11 cellular contexts compared by ENCODE assay signal in the genomic region with DNA sequence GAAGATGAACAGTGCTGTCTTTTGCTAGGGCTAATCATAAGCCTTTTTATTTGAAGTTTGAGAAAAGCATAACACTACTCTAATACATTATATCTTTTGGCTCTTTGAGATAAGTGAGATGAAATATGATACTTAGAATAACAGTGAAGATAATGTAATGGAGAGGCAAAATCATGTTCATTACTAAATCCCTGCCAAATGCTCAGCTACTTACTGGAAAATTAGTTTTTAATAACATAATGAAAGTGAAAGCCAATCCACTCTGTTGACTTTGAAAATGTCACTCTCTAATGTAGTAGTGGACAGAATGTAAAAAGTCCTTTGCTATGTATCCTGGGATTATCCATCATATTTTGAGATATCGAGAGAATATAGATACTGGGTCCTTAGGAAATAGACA. TPM values are rescaled to one million over a fixed set of nuclear protein-coding genes. Genes with fewer than 3 reads are reported as not detected.
A peak's percentile ranks its signal among the peaks of the same experiment; 100 is the strongest.
DNase-seq lines count a peak whose midpoint lies in the region; ATAC-seq and TF ChIP-seq lines count a peak whose summit lies in the region.
"Had no signal": no experiment of that assay in that cellular context is flagged by ENCODE, and none has a peak within 500 bp of the region (broad histone marks: within the 10 kb centered on the region; RNA-seq: fewer than 3 reads in every experiment).

No MANE protein-coding gene starts in this region.

- H3K9ac ChIP-seq in duodenal mucosa (ENCODE audit: low read depth in 1 of 2, low read length in 2 of 2), result peak overlapping the region in 1 of 2 donors; percentile 6

- peaks cover 0 to 7% of the 10 kb centered on the region in 2 donors for H3K36me3 ChIP-seq in duodenal mucosa (ENCODE audit: control insufficient read depth in 1 of 2, insufficient read depth in 2 of 2, low read length in 2 of 2)
- H3K36me3 ChIP-seq: suprapubic skin had no signal

- peaks cover 2% of the 10 kb centered on the region for H3K9me3 Mint-ChIP-seq in progenitor cell of endocrine pancreas (ENCODE audit: low read depth)
- H3K9me3 Mint-ChIP-seq: activated naive CD8-positive, alpha-beta T cell treated with anti-CD3 and anti-CD28 coated beads, Interleukin-2, amount 10 ng/mL, durations not matched to agents 7 days and 5 days had no signal

- H3K4me1 Mint-ChIP-seq in progenitor cell of endocrine pancreas (ENCODE audit: low read depth), result no peaks in the 10 kb centered on the region
- H3K4me1 Mint-ChIP-seq: WTC11 had no signal

- H3K9me3 ChIP-seq in duodenal mucosa (ENCODE audit: control insufficient read depth in 1 of 2, low read length in 2 of 2), result no peaks in the 10 kb centered on the region
- H3K9me3 ChIP-seq: suprapubic skin had no signal

- TF ChIP-seq CTCF in progenitor cell of endocrine pancreas (IDR thresholded peaks at IDR 0.05; ENCODE audit: unreplicated experiment), result no peak

- DNase-seq in progenitor cell of endocrine pancreas (ENCODE audit: low spot score, unreplicated experiment), result no peak
- no peak for DNase-seq in AG08396 (ENCODE audit: low spot score)
- DNase-seq in sciatic nerve (ENCODE audit: low spot score), result no peak
- DNase-seq in cerebellar cortex (ENCODE audit: low spot score), result no peak
- DNase-seq: activated naive CD8-positive, alpha-beta T cell treated with anti-CD3 and anti-CD28 coated beads, Interleukin-2, amount 10 ng/mL, durations not matched to agents 7 days and 5 days had no signal

- H3K4me3 ChIP-seq in duodenal mucosa (ENCODE audit: low read depth in 1 of 2, low read length in 2 of 2), result peak overlapping the region; percentile 16 to 25
- H3K4me3 ChIP-seq: lung, suprapubic skin had no signal

- no peak overlapping the region for H3K4me3 Mint-ChIP-seq in progenitor cell of endocrine pancreas (ENCODE audit: low read depth)
- H3K4me3 Mint-ChIP-seq: activated naive CD8-positive, alpha-beta T cell treated with anti-CD3 and anti-CD28 coated beads, Interleukin-2, amount 10 ng/mL, durations not matched to agents 7 days and 5 days; WTC11 had no signal

- H3K27me3 ChIP-seq in duodenal mucosa (ENCODE audit: control insufficient read depth in 1 of 2, insufficient read depth in 2 of 2, low read length in 2 of 2), result no peaks in the 10 kb centered on the region
- H3K27me3 ChIP-seq: suprapubic skin had no signal

- peak; percentile 54 for ATAC-seq in GM19351 (IDR thresholded peaks at IDR 0.05; ENCODE audit: unreplicated experiment)
- peak; percentile 49 for ATAC-seq in HG03175 (IDR thresholded peaks at IDR 0.05; ENCODE audit: unreplicated experiment)
- no peak for ATAC-seq in sciatic nerve
- ATAC-seq: WTC11 had no signal

- peaks cover 0 to 9% of the 10 kb centered on the region in 2 donors for H3K4me1 ChIP-seq in duodenal mucosa (ENCODE audit: control insufficient read depth in 1 of 2, insufficient read depth in 2 of 2, low read length in 2 of 2)
- H3K4me1 ChIP-seq: suprapubic skin had no signal

- H3K27me3 Mint-ChIP-seq in progenitor cell of endocrine pancreas, result no peaks in the 10 kb centered on the region
- H3K27me3 Mint-ChIP-seq: activated naive CD8-positive, alpha-beta T cell treated with anti-CD3 and anti-CD28 coated beads, Interleukin-2, amount 10 ng/mL, durations not matched to agents 7 days and 5 days had no signal

- H3K27ac ChIP-seq in duodenal mucosa (ENCODE audit: low read depth, low read length), result no peak overlapping the region
- H3K27ac ChIP-seq: suprapubic skin had no signal

- intact Hi-C loops in sciatic nerve (cut with DNase I), result no loop called here

- H3K36me3 Mint-ChIP-seq in progenitor cell of endocrine pancreas (ENCODE audit: insufficient read depth), result peaks cover 11% of the 10 kb centered on the region

- H3K27ac Mint-ChIP-seq in progenitor cell of endocrine pancreas, result peak overlapping the region; percentile 13
- H3K27ac Mint-ChIP-seq: activated naive CD8-positive, alpha-beta T cell treated with anti-CD3 and anti-CD28 coated beads, Interleukin-2, amount 10 ng/mL, durations not matched to agents 7 days and 5 days; WTC11 had no signal

RNA-seq across cellular contexts. Expression of a gene that starts 35.9 kb away (rescaled TPM):
- total RNA-seq in progenitor cell of endocrine pancreas (0.91 and 0.96 TPM in 2 replicates), sciatic nerve (0.58 TPM)

RNA-seq across cellular contexts. Expression of a gene that starts 43.0 kb away (rescaled TPM):
- total RNA-seq in progenitor cell of endocrine pancreas (21.0 and 25.1 TPM in 2 replicates), sciatic nerve (5.6 TPM)

RNA-seq across cellular contexts. Expression of a gene that starts 43.3 kb away (rescaled TPM):
- 33.4 and 33.6 TPM in 2 replicates for total RNA-seq in progenitor cell of endocrine pancreas
- total RNA-seq in sciatic nerve, result 19.8 TPM
